ENCODE assay signal across 5 cellular contexts in genomic region chr14:78618379-78618778, GRCh38.
"Had no signal": no experiment of that assay in that cellular context is flagged by ENCODE, and none has a peak within 500 bp of the region (broad histone marks: within the 10 kb centered on the region; RNA-seq: fewer than 3 reads in every experiment).

No MANE protein-coding gene starts in this region.

- H3K36me3 Mint-ChIP-seq: IgD-negative memory B cell had no signal

- H3K4me2 ChIP-seq: GM23338 had no signal

- H3K4me3 ChIP-seq: GM23338, HAP-1 had no signal

- H3K9me3 Mint-ChIP-seq: GM23338, HFFc6, IgD-negative memory B cell had no signal

- H3K36me3 ChIP-seq: HAP-1 had no signal

- H2AFZ ChIP-seq: GM23338 had no signal

- H3K27ac Mint-ChIP-seq: GM23338, HFFc6, IgD-negative memory B cell had no signal

- H3K4me1 ChIP-seq: HAP-1 had no signal

- H3K27me3 Mint-ChIP-seq: IgD-negative memory B cell had no signal

- H3K9me3 ChIP-seq: HAP-1 had no signal

- H3K4me1 Mint-ChIP-seq: IgD-negative memory B cell had no signal

- DNase-seq: HFFc6 had no signal

- H3K27ac ChIP-seq: HL-60 had no signal

- H3K4me3 Mint-ChIP-seq: GM23338, HFFc6, IgD-negative memory B cell had no signal
